Comparison of ENCODE assay signal across 23 cellular contexts in genomic region chr17:2022647-2023046, GRCh38. TPM values are rescaled to one million over a fixed set of nuclear protein-coding genes. Genes with fewer than 3 reads are reported as not detected.
DNase-seq lines count a peak whose midpoint lies in the region; ATAC-seq and TF ChIP-seq lines count a peak whose summit lies in the region.
"Had no signal": no experiment of that assay in that cellular context is flagged by ENCODE, and none has a peak within 500 bp of the region (broad histone marks: within the 10 kb centered on the region; RNA-seq: fewer than 3 reads in every experiment).

No MANE protein-coding gene starts in this region.

- no peak for ATAC-seq in T-helper 17 cell
- ATAC-seq in HG03135 (IDR thresholded peaks at IDR 0.05; ENCODE audit: unreplicated experiment) = no peak

- H3K27me3 Mint-ChIP-seq in activated naive CD4-positive, alpha-beta T cell treated with anti-CD3 and anti-CD28 coated beads, Interleukin-2, amount 50 U/mL, for 24 hours = peaks cover 16% of the 10 kb centered on the region
- H3K27me3 Mint-ChIP-seq in T-helper 17 cell (peaks cover 22% of the 10 kb centered on the region), immature natural killer cell (ENCODE audit: low read depth in 3 of 3) (peaks cover 11 to 20% (median 13%) of the 10 kb centered on the region in 3 donors)

- H3K4me3 Mint-ChIP-seq in activated naive CD4-positive, alpha-beta T cell treated with anti-CD3 and anti-CD28 coated beads, Interleukin-2, amount 50 U/mL, for 24 hours = peak overlapping the region; percentile 26
- peak overlapping the region; percentile 66 for H3K4me3 Mint-ChIP-seq in T-helper 17 cell
- H3K4me3 Mint-ChIP-seq in immature natural killer cell = peak overlapping the region in 4 of 5 donors; percentile 24 to 65 (median 50)
- H3K4me3 Mint-ChIP-seq: T-helper 2 cell treated with Interferon-gamma antibody and Interleukin-4, amounts not matched to agents 5 μg/mL and 100 μg/mL, for 36 hours had no signal

- TF ChIP-seq EP300 in suprapubic skin (IDR thresholded peaks at IDR 0.05) = no peak

- TF ChIP-seq CTCF in suprapubic skin (IDR thresholded peaks at IDR 0.05) = no peak

- no peaks in the 10 kb centered on the region for H3K9me3 ChIP-seq in T-helper 17 cell (ENCODE audit: control insufficient read depth, low read length, poor library complexity, severe bottlenecking)
- no peaks in the 10 kb centered on the region for H3K9me3 ChIP-seq in suprapubic skin
- H3K9me3 ChIP-seq: Caco-2, sigmoid colon, SJSA1 had no signal

- 70% methylated on average over 10 of the region's 10 CpGs for WGBS in suprapubic skin

- H3K36me3 ChIP-seq in suprapubic skin = no peaks in the 10 kb centered on the region
- H3K36me3 ChIP-seq: sigmoid colon, SJSA1 had no signal

- no peaks in the 10 kb centered on the region for H3K36me3 Mint-ChIP-seq in activated naive CD4-positive, alpha-beta T cell treated with anti-CD3 and anti-CD28 coated beads, Interleukin-2, amount 50 U/mL, for 24 hours
- H3K36me3 Mint-ChIP-seq in T-helper 17 cell (ENCODE audit: low read depth) (no peaks in the 10 kb centered on the region), immature natural killer cell (no peaks in the 10 kb centered on the region)

- H3K4me3 ChIP-seq in suprapubic skin = no peak overlapping the region
- H3K4me3 ChIP-seq: GM23338, PC-9, SJSA1 had no signal

- TF ChIP-seq POLR2A in suprapubic skin (IDR thresholded peaks at IDR 0.05) = no peak
- no peak for TF ChIP-seq POLR2A in erythroblast (IDR thresholded peaks at IDR 0.05; ENCODE audit: low read length)

- H3K27ac Mint-ChIP-seq in activated naive CD4-positive, alpha-beta T cell treated with anti-CD3 and anti-CD28 coated beads, Interleukin-2, amount 50 U/mL, for 24 hours = no peak overlapping the region
- H3K27ac Mint-ChIP-seq in T-helper 17 cell (no peak overlapping the region), immature natural killer cell (no peak overlapping the region)
- H3K27ac Mint-ChIP-seq: GM23338; T-helper 2 cell treated with Interferon-gamma antibody and Interleukin-4, amounts not matched to agents 5 μg/mL and 100 μg/mL, for 36 hours had no signal

- peaks cover 10% of the 10 kb centered on the region for H3K4me1 Mint-ChIP-seq in activated naive CD4-positive, alpha-beta T cell treated with anti-CD3 and anti-CD28 coated beads, Interleukin-2, amount 50 U/mL, for 24 hours
- H3K4me1 Mint-ChIP-seq in T-helper 17 cell (peaks cover 24% of the 10 kb centered on the region), immature natural killer cell (peaks cover 16 to 19% of the 10 kb centered on the region in 2 donors)
- H3K4me1 Mint-ChIP-seq: GM23338 had no signal

- DNase-seq in activated naive CD4-positive, alpha-beta T cell treated with Interleukin-2 at 50 U/mL for 16 hours = no peak
- DNase-seq in T-helper 17 cell (no peak), immature natural killer cell (no peak), superior temporal gyrus (ENCODE audit: extremely low spot score) (peak; percentile 10), suprapubic skin (ENCODE audit: low spot score in 2 of 2) (no peak), erythroblast (lab: John Stamatoyannopoulos, UW) (no peak)
- DNase-seq: amniotic stem cell; Caco-2; central memory CD4-positive, alpha-beta T cell; effector memory CD4-positive, alpha-beta T cell; IMR-90; mesendoderm; NCI-H2081; NCI-H526 treated with DMSO at 0.1 percent for 48 hours; occipital lobe; sigmoid colon; stimulated activated CD4-positive, alpha-beta T cell treated with anti-CD3 and anti-CD28 coated beads, Interleukin-2, amount 100 ng/mL, for 24 hours had no signal

- no peaks in the 10 kb centered on the region for H3K9me3 Mint-ChIP-seq in activated naive CD4-positive, alpha-beta T cell treated with anti-CD3 and anti-CD28 coated beads, Interleukin-2, amount 50 U/mL, for 24 hours
- H3K9me3 Mint-ChIP-seq in immature natural killer cell = no peaks in the 10 kb centered on the region
- H3K9me3 Mint-ChIP-seq: GM23338; T-helper 2 cell treated with Interferon-gamma antibody and Interleukin-4, amounts not matched to agents 5 μg/mL and 100 μg/mL, for 36 hours had no signal

- no peaks in the 10 kb centered on the region for H3K27me3 ChIP-seq in suprapubic skin

- H3K4me1 ChIP-seq in suprapubic skin = peaks cover 48% of the 10 kb centered on the region

- H3K27ac ChIP-seq in suprapubic skin = no peak overlapping the region
- H3K27ac ChIP-seq: PC-9, sigmoid colon, SJSA1 had no signal

RNA-seq across cellular contexts. Expression of gene RTN4RL1, which starts 2.5 kb away (rescaled TPM):
- total RNA-seq in T-helper 17 cell (under 1 TPM; 0.21 to 0.90 TPM), suprapubic skin (10 to 100 TPM; 16.4 to 24.8 (median 21.6) TPM)
- under 1 TPM in 1 of 3 donors, not detected in 2; 0.37 TPM for polyA plus RNA-seq in immature natural killer cell
- total RNA-seq: SJSA1 had no signal
- polyA plus RNA-seq: GM23338 had no signal

RNA-seq across cellular contexts. Expression of gene DPH1, which starts 7.3 kb away (rescaled TPM):
- 10 to 100 TPM; 85.1 to 92.6 TPM for total RNA-seq in T-helper 17 cell
- polyA plus RNA-seq in immature natural killer cell = 10 to 100 TPM; 18.6 to 26.4 (median 21.4) TPM
- total RNA-seq in suprapubic skin = 100 to 1,000 TPM in 1 of 4 donors, 10 to 100 TPM in 3; 58.7 to 115 (median 66.3) TPM

RNA-seq across cellular contexts. Expression of gene OVCA2, which starts 19.2 kb away (rescaled TPM):
- total RNA-seq in T-helper 17 cell (10 to 100 TPM; 28.4 to 35.2 TPM), suprapubic skin (10 to 100 TPM; 36.6 to 51.5 (median 42.7) TPM)
- 100 to 1,000 TPM in 2 of 3 donors, 10 to 100 TPM in 1; 90.6 to 107 (median 104) TPM for polyA plus RNA-seq in immature natural killer cell

RNA-seq across cellular contexts. Expression of gene HIC1, which starts 32.3 kb away (rescaled TPM):
- total RNA-seq in T-helper 17 cell (1 to 10 TPM; 4.6 to 8.1 TPM), suprapubic skin (1 to 10 TPM; 2.7 to 9.5 (median 4.9) TPM)
- polyA plus RNA-seq in immature natural killer cell = 1 to 10 TPM in 2 of 3 donors, under 1 TPM in 1; 0.90 to 5.9 (median 1.2) TPM

Comparison
In these comparisons a context has a peak if more than half of its experiments do, and no peak if none do; other contexts are left out.
1. RNA of gene RTN4RL1, which starts 2.5 kb away (total RNA-seq): 16.4 to 24.8 TPM in suprapubic skin; 0.21 to 0.90 TPM in T-helper 17 cell; every median in the first group is over 4 times any median in the second.
2. Peak in every context shown above with its lines, with median percentiles within 50 percentile points of each other: H3K4me3 Mint-ChIP-seq.